In the genomic region with DNA sequence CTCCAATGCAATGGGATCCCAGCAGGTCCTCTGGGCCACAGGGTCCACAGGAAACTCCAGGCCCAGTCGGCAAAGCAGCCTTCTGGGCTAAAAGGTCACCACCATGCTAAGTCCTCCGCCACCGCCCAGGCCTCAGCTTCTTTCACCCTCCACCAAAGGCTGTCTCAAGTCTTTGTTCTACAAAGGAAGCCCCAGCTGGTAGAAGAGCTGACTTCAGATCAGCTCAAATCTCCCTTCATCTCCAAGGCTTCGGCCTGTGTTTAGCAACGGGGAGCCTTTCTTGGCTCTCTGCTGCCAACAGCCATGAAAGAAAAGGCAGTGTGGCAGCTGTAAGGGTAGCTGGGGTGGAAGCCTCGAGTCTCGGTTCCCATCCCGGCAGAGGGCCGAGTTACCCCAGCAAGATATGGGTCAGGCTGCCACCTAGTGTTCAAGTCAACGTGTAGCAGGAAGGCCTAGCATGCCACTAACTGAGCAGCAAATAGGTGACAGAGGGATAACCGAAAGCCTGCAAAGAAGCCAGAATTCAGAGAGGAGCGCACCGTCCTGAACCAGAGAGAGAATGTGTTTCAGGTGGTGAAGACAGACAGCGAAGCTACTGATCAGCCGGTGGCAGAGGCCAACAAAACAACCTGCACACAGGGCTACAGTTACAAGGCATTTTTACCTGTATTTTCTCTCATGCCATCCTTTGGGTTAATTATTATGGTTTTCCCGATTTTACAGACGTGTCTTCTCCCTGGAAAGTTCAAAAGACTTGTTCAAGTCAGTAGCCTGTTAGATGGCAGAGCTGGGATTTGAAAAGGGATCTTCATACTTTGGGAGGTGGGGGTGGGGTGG, we compare ENCODE assay signal across 8 cellular contexts. TPM values are rescaled to one million over a fixed set of nuclear protein-coding genes. Genes with fewer than 3 reads are reported as not detected.
A peak's percentile ranks its signal among the peaks of the same experiment; 100 is the strongest.
DNase-seq lines count a peak whose midpoint lies in the region; ATAC-seq lines count a peak whose summit lies in the region.

No MANE protein-coding gene starts in this region.

- H3K27me3 ChIP-seq in effector memory CD4-positive, alpha-beta T cell (replicated peaks; ENCODE audit: control insufficient read depth, insufficient read depth, low read length, poor library complexity, severe bottlenecking), result no peaks in the 10 kb centered on the region

- DNase-seq in C1 segment of cervical spinal cord (lab: John Stamatoyannopoulos, UW), result peak in 10 of 14 donors; percentile 2 to 66 (median 35)
- peak; percentile 65 for DNase-seq in NCI-H69 (lab: John Stamatoyannopoulos, UW)
- DNase-seq in activated CD4-positive, alpha-beta T cell treated with anti-CD3 and anti-CD28 coated beads, Interleukin-2, amount 50 U/mL, for 4 hours, result peak; percentile 58 to 63
- peak; percentile 34 to 57 (median 35) for DNase-seq in effector memory CD4-positive, alpha-beta T cell
- DNase-seq in mucosa of gallbladder (ENCODE audit: low spot score), result peak; percentile 73
- DNase-seq in stimulated activated CD8-positive, alpha-beta memory T cell treated with anti-CD3 and anti-CD28 coated beads, Interleukin-7, amount 100 ng/mL, for 4 hours (ENCODE audit: low read depth in 2 of 2), result peak; percentile 42 to 50

- H3K4me3 ChIP-seq in effector memory CD4-positive, alpha-beta T cell (ENCODE audit: insufficient read depth, low read depth, low read length, poor library complexity, severe bottlenecking), result no peak overlapping the region

- no peak overlapping the region for H3K27ac ChIP-seq in effector memory CD4-positive, alpha-beta T cell (ENCODE audit: insufficient read depth, low read length, poor library complexity, severe bottlenecking)

- H3K9me3 ChIP-seq in effector memory CD4-positive, alpha-beta T cell (ENCODE audit: control insufficient read depth, low read length), result no peaks in the 10 kb centered on the region

- ATAC-seq in GM19023 (IDR thresholded peaks at IDR 0.05; ENCODE audit: unreplicated experiment) (peak; percentile 97), HG03196 (IDR thresholded peaks at IDR 0.05; ENCODE audit: unreplicated experiment) (peak; percentile 83)

- no peaks in the 10 kb centered on the region for H3K36me3 ChIP-seq in effector memory CD4-positive, alpha-beta T cell (ENCODE audit: control insufficient read depth, insufficient read depth, low read length)

- H3K4me1 ChIP-seq in effector memory CD4-positive, alpha-beta T cell (ENCODE audit: control insufficient read depth, insufficient read depth, low read length, poor library complexity, severe bottlenecking), result no peaks in the 10 kb centered on the region

RNA-seq across cellular contexts. Expression of a gene that starts 26.8 kb away (rescaled TPM):
- total RNA-seq in mucosa of gallbladder, result not detected
